Comparison of ENCODE assay signal across 8 cellular contexts in the genomic region with DNA sequence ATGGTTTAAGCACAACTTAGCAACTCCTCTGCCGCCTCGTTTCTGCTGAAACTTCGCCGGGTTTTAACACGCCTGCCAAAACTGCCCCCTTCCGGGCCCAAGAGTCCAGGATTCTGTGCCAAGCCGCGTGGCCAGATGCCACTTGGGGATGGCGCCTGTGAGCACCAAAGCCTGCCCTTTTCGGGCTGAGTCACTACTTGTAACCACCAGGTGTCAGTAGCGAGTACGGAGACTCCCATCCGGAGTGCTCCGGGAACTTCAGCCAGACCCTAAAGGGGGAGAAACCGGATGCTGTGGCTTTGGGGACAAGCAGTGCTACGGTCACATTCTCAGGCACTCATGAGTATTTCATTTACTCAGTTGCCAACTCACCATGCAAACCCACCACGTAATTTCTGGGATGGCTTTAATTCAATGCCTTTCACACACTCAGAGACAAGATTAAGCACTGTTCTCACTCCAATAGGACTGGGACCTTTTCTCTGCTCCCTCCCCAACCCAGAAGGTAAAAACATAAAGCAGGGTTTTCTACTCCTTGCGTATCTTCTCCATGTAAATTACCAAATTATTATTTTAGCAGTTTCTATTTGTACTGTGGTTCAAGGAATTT. TPM values are rescaled to one million over a fixed set of nuclear protein-coding genes. Genes with fewer than 3 reads are reported as not detected.
DNase-seq lines count a peak whose midpoint lies in the region; ATAC-seq and TF ChIP-seq lines count a peak whose summit lies in the region.

No MANE protein-coding gene starts in this region.

- H3K9me3 Mint-ChIP-seq in activated T-cell treated with anti-CD3 and anti-CD28 coated beads, Interleukin-2, amount 50 U/mL, for 4 hours = no peaks in the 10 kb centered on the region
- peaks cover 2% of the 10 kb centered on the region for H3K9me3 Mint-ChIP-seq in nephron

- H3K9me2 ChIP-seq in OCI-LY1 (ENCODE audit: low read depth, low read length) = no peaks in the 10 kb centered on the region

- no peak overlapping the region for H3K9ac ChIP-seq in OCI-LY1 (ENCODE audit: low read length)

- H3K4me3 Mint-ChIP-seq in activated T-cell treated with anti-CD3 and anti-CD28 coated beads, Interleukin-2, amount 50 U/mL, for 4 hours = no peak overlapping the region
- peak overlapping the region; percentile 40 to 44 (median 42) for H3K4me3 Mint-ChIP-seq in nephron

- no peak overlapping the region for H2AFZ ChIP-seq in OCI-LY1 (ENCODE audit: low read length)

- H3K27ac Mint-ChIP-seq in nephron = peak overlapping the region in 1 of 3 experiments; percentile 10

- no peaks in the 10 kb centered on the region for H3K9me3 ChIP-seq in OCI-LY1 (ENCODE audit: low read length)

- no peaks in the 10 kb centered on the region for H3K79me2 ChIP-seq in OCI-LY1 (ENCODE audit: insufficient read depth, low read length)

- peak; percentile 96 for DNase-seq in Ammon's horn (ENCODE audit: low spot score)
- peak; percentile 30 for DNase-seq in activated T-cell treated with anti-CD3 and anti-CD28 coated beads, Interleukin-2, amount 50 U/mL, for 4 hours
- DNase-seq in fibroblast of mammary gland (ENCODE audit: low read depth) = peak; percentile 84
- peak; percentile 98 for DNase-seq in superior temporal gyrus (ENCODE audit: extremely low spot score)

- peak; percentile 74 for ATAC-seq in GM18861 (IDR thresholded peaks at IDR 0.05; ENCODE audit: unreplicated experiment)
- ATAC-seq in HG03354 (IDR thresholded peaks at IDR 0.05; ENCODE audit: poor library complexity, severe bottlenecking, unreplicated experiment) = peak; percentile 78
- peak; percentile 44 to 59 for ATAC-seq in activated T-cell treated with anti-CD3 and anti-CD28 coated beads, Interleukin-2, amount 50 U/mL, for 4 hours

- H3K36me3 ChIP-seq in OCI-LY1 (ENCODE audit: insufficient read depth, low read length) = no peaks in the 10 kb centered on the region

- TF ChIP-seq CTCF in OCI-LY1 (IDR thresholded peaks at IDR 0.05; ENCODE audit: low read length) (peak; percentile 78), fibroblast of mammary gland (conservative IDR thresholded peaks at IDR 0.05; ENCODE audit: control insufficient read depth, insufficient read depth, low read depth, low read length) (peak; percentile 91), nephron (IDR thresholded peaks at IDR 0.05; ENCODE audit: unreplicated experiment in 3 of 3) (peak; percentile 87 to 91 (median 88))

- H3K4me1 ChIP-seq in OCI-LY1 (ENCODE audit: insufficient read depth, low read length, severe bottlenecking) = no peaks in the 10 kb centered on the region

- no peak overlapping the region for H3K27ac ChIP-seq in OCI-LY1 (ENCODE audit: low read depth, low read length, poor library complexity, severe bottlenecking)

- H3F3A ChIP-seq in OCI-LY1 (ENCODE audit: insufficient read depth, low read length) = no peaks in the 10 kb centered on the region

- no peak overlapping the region for H3K4me2 ChIP-seq in OCI-LY1 (ENCODE audit: low read length)

- H3K4me1 Mint-ChIP-seq in activated T-cell treated with anti-CD3 and anti-CD28 coated beads, Interleukin-2, amount 50 U/mL, for 4 hours (ENCODE audit: low read depth) = peaks cover 11% of the 10 kb centered on the region
- peaks cover 46% of the 10 kb centered on the region for H3K4me1 Mint-ChIP-seq in nephron

- no peak overlapping the region for H3K4me3 ChIP-seq in OCI-LY1 (ENCODE audit: low read depth, low read length, poor library complexity, severe bottlenecking)
- no peak overlapping the region for H3K4me3 ChIP-seq in fibroblast of mammary gland (ENCODE audit: control insufficient read depth, low read depth, low read length)

- H3K36me3 Mint-ChIP-seq in activated T-cell treated with anti-CD3 and anti-CD28 coated beads, Interleukin-2, amount 50 U/mL, for 4 hours (ENCODE audit: insufficient read depth) = no peaks in the 10 kb centered on the region
- H3K36me3 Mint-ChIP-seq in nephron (ENCODE audit: low read depth) = peaks cover 3% of the 10 kb centered on the region

- no peaks in the 10 kb centered on the region for H3K27me3 ChIP-seq in OCI-LY1 (ENCODE audit: insufficient read depth, low read length)

- no peaks in the 10 kb centered on the region for H4K20me1 ChIP-seq in OCI-LY1 (ENCODE audit: insufficient read depth, low read length)

- peaks cover 64% of the 10 kb centered on the region for H3K27me3 Mint-ChIP-seq in activated T-cell treated with anti-CD3 and anti-CD28 coated beads, Interleukin-2, amount 50 U/mL, for 4 hours (ENCODE audit: low read depth)
- peaks cover 32% of the 10 kb centered on the region for H3K27me3 Mint-ChIP-seq in nephron (ENCODE audit: low read depth)

RNA-seq across cellular contexts. Expression of gene PMP22, which starts 7.7 kb away (rescaled TPM):
- total RNA-seq in activated T-cell treated with anti-CD3 and anti-CD28 coated beads, Interleukin-2, amount 50 U/mL, for 4 hours = under 1 TPM in 2 of 3 donors, not detected in 1; 0.32 to 0.41 TPM

Comparison
In these comparisons a context has a peak if more than half of its experiments do, and no peak if none do; other contexts are left out.
1. DNase-seq: peak in every context shown above with its lines; median percentile 98 in superior temporal gyrus; 96 in Ammon's horn; 84 in fibroblast of mammary gland; 30 in activated T-cell treated with anti-CD3 and anti-CD28 coated beads, Interleukin-2, amount 50 U/mL, for 4 hours.